ENCODE assay signal across 8 cellular contexts in genomic region chr20:59006864-59007757, GRCh38. TPM values are rescaled to one million over a fixed set of nuclear protein-coding genes. Genes with fewer than 3 reads are reported as not detected.
DNase-seq lines count a peak whose midpoint lies in the region; ATAC-seq and TF ChIP-seq lines count a peak whose summit lies in the region.

Gene CTSZ, minus strand, starts transcription at chr20:59007254. Its CDS starts 126 bp downstream, at chr20:59007128.

- H3K27ac Mint-ChIP-seq in central memory CD8-positive, alpha-beta T cell (ENCODE audit: low read depth): peak within 1 kb of the TSS; percentile 35

- no peaks in the 10 kb centered on the region for H3K36me3 ChIP-seq in kidney epithelial cell (ENCODE audit: control insufficient read depth, insufficient read depth, low read length)

- peak within 1 kb of the TSS; percentile 84 for H3K4me3 Mint-ChIP-seq in central memory CD8-positive, alpha-beta T cell

- no peaks in the 10 kb centered on the region for H3K9me3 Mint-ChIP-seq in central memory CD8-positive, alpha-beta T cell

- H3K4me3 ChIP-seq in kidney epithelial cell (ENCODE audit: low read depth, low read length): peak within 1 kb of the TSS; percentile 72

- peaks cover 8% of the 10 kb centered on the region for H3K36me3 Mint-ChIP-seq in central memory CD8-positive, alpha-beta T cell (ENCODE audit: insufficient read depth)

- peaks cover 51% of the 10 kb centered on the region for H3K4me1 Mint-ChIP-seq in central memory CD8-positive, alpha-beta T cell

- DNase-seq in ELR (ENCODE audit: low read depth) (peak; percentile 65), T-helper 22 cell (ENCODE audit: low read depth) (peak; percentile 23), kidney epithelial cell (ENCODE audit: low read depth) (no peak), NCI-H1417 (lab: John Stamatoyannopoulos, UW) (no peak), NCI-H2171 (lab: John Stamatoyannopoulos, UW) (no peak)
- no peak for DNase-seq in central memory CD8-positive, alpha-beta T cell (ENCODE audit: low spot score in 2 of 2)
- DNase-seq in stimulated activated CD4-positive, alpha-beta T cell treated with anti-CD3 and anti-CD28 coated beads, Interleukin-4, amount 100 ng/mL, for 24 hours: peak; percentile 40

- peak; percentile 24 for ATAC-seq in HG02759 (IDR thresholded peaks at IDR 0.05; ENCODE audit: unreplicated experiment)
- peak; percentile 51 for ATAC-seq in central memory CD8-positive, alpha-beta T cell (replicated peaks; ENCODE audit: extremely low read depth, poor library complexity, severe bottlenecking)

- H3K27me3 ChIP-seq in kidney epithelial cell (ENCODE audit: control insufficient read depth, insufficient read depth, low read length): no peaks in the 10 kb centered on the region

- H3K27me3 Mint-ChIP-seq in central memory CD8-positive, alpha-beta T cell: no peaks in the 10 kb centered on the region

- TF ChIP-seq CTCF in kidney epithelial cell (IDR thresholded peaks at IDR 0.05; ENCODE audit: insufficient read depth, low read length, poor library complexity, severe bottlenecking): no peak

RNA-seq across cellular contexts. Expression of gene CTSZ, which starts in this region (rescaled TPM):
- 109 and 121 TPM in 2 replicates for total RNA-seq in kidney epithelial cell

Comparison
In these comparisons a context has a peak if more than half of its experiments do, and no peak if none do; other contexts are left out.
1. DNase-seq: peak in ELR (single experiment), T-helper 22 cell (single experiment) and stimulated activated CD4-positive, alpha-beta T cell treated with anti-CD3 and anti-CD28 coated beads, Interleukin-4, amount 100 ng/mL, for 24 hours (single experiment); none in central memory CD8-positive, alpha-beta T cell (0 of 2), kidney epithelial cell (single experiment), NCI-H1417 (0 of 3) and NCI-H2171 (single experiment).